Comparison of ENCODE assay signal across 16 cellular contexts in the genomic region with DNA sequence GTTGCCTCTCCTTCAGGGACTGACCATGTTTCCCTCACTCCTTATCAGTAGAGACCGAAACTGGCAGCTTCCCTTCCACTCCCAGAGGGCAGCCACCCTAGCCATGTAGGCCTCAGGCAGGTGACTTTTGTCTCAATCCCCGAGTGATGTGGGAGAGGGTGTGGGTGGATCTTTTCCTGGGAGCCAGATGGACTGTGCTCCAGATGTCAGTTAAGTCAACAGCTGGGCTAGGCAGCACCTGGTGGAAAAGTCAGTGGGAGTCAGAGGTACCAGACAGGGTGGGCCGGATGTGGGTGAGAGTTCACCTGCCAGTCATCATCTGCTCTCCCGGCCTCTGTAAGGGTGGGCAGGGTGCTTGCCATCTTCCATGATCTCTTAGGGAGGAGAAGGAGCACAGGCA. TPM values are rescaled to one million over a fixed set of nuclear protein-coding genes. Genes with fewer than 3 reads are reported as not detected.
A peak's percentile ranks its signal among the peaks of the same experiment; 100 is the strongest.
DNase-seq lines count a peak whose midpoint lies in the region; ATAC-seq, FAIRE-seq and TF ChIP-seq lines count a peak whose summit lies in the region.
"Had no signal": no experiment of that assay in that cellular context is flagged by ENCODE, and none has a peak within 500 bp of the region (broad histone marks: within the 10 kb centered on the region; RNA-seq: fewer than 3 reads in every experiment).

No MANE protein-coding gene starts in this region.

- ATAC-seq in T-helper 17 cell: no peak
- ATAC-seq in stimulated activated naive CD8-positive, alpha-beta T cell treated with anti-CD3 and anti-CD28 coated beads, Interleukin-15, amount 100 ng/mL, for 72 hours: no peak
- no peak for ATAC-seq in HG03108 (IDR thresholded peaks at IDR 0.05; ENCODE audit: unreplicated experiment)
- ATAC-seq: gastroesophageal sphincter, pancreas had no signal

- H3K9me3 ChIP-seq in breast epithelium (no peaks in the 10 kb centered on the region), T-helper 17 cell (ENCODE audit: control insufficient read depth, low read length, poor library complexity, severe bottlenecking) (no peaks in the 10 kb centered on the region)
- H3K9me3 ChIP-seq: gastroesophageal sphincter, pancreas had no signal

- no peaks in the 10 kb centered on the region for H3K9me3 Mint-ChIP-seq in MCF 10A (ENCODE audit: unreplicated experiment)
- H3K9me3 Mint-ChIP-seq in glutamatergic neuron (ENCODE audit: unreplicated experiment): peaks cover 2% of the 10 kb centered on the region
- H3K9me3 Mint-ChIP-seq in stimulated activated naive CD8-positive, alpha-beta T cell treated with anti-CD3 and anti-CD28 coated beads, Interleukin-15, amount 100 ng/mL, for 72 hours: no peaks in the 10 kb centered on the region
- H3K9me3 Mint-ChIP-seq: central memory CD8-positive, alpha-beta T cell had no signal

- no peaks in the 10 kb centered on the region for H3K27me3 ChIP-seq in breast epithelium
- H3K27me3 ChIP-seq: gastroesophageal sphincter, pancreas had no signal

- no peak for TF ChIP-seq CTCF in MCF 10A (IDR thresholded peaks at IDR 0.05; ENCODE audit: unreplicated experiment)
- TF ChIP-seq CTCF in breast epithelium (IDR thresholded peaks at IDR 0.05): no peak
- no peak for TF ChIP-seq CTCF in glutamatergic neuron (IDR thresholded peaks at IDR 0.05; ENCODE audit: partially characterized antibody, unreplicated experiment)

- no peak overlapping the region for H3K4me3 ChIP-seq in breast epithelium

- POLR2A ChIA-PET in MCF 10A (lab: Yijun Ruan, JAX): interaction anchor here (1.0 to 2.9 kb wide), 2 partner anchors 8 to 48 kb away, joined by 3 to 42 read pairs; a partner anchor contains a TSS

- FAIRE-seq in GM12891 (lab: Jason Lieb, UNC): no peak
- FAIRE-seq: endothelial cell of umbilical vein, pancreas had no signal

- CTCF ChIA-PET in MCF 10A (lab: Yijun Ruan, JAX): interaction anchor here (0.6 to 0.8 kb wide), 4 partner anchors 11 to 230 kb away, joined by 3 to 5 read pairs (median 4); no protein-coding TSS in a partner anchor

- TF ChIP-seq POLR2A in breast epithelium (IDR thresholded peaks at IDR 0.05) (no peak), GM12891 (IDR thresholded peaks at IDR 0.05; ENCODE audit: low read depth, low read length) (no peak; the same call in 1 of the 2 replicates)

- H3K4me3 Mint-ChIP-seq in MCF 10A (ENCODE audit: unreplicated experiment): peak overlapping the region; percentile 97
- peak overlapping the region; percentile 50 for H3K4me3 Mint-ChIP-seq in T-helper 17 cell
- no peak overlapping the region for H3K4me3 Mint-ChIP-seq in glutamatergic neuron (ENCODE audit: unreplicated experiment)
- H3K4me3 Mint-ChIP-seq in stimulated activated naive CD8-positive, alpha-beta T cell treated with anti-CD3 and anti-CD28 coated beads, Interleukin-15, amount 100 ng/mL, for 72 hours: peak overlapping the region in 1 of 2 donors; percentile 9

- BruUV-seq in MCF 10A (replicated peaks; lab: Mats Ljungman, UMichigan): no TSS peak

- peaks cover 0 to 9% of the 10 kb centered on the region in 2 donors for H3K4me1 ChIP-seq in breast epithelium

- DNase-seq in MCF 10A (ENCODE audit: unreplicated experiment) (no peak), breast epithelium (ENCODE audit: low spot score in 2 of 2) (no peak), T-helper 17 cell (no peak), glutamatergic neuron (no peak), GM12891 (ENCODE audit: insufficient read length, low spot score) (no peak)
- DNase-seq in stimulated activated naive CD8-positive, alpha-beta T cell treated with anti-CD3 and anti-CD28 coated beads, Interleukin-15, amount 100 ng/mL, for 72 hours: no peak
- DNase-seq in stimulated activated naive CD4-positive, alpha-beta T cell (lab: John Stamatoyannopoulos, UW): no peak
- DNase-seq: mesenchymal stem cell, NCI-H2029 treated with DMSO at 0.1 percent for 48 hours, NCI-H69 had no signal

- H3K36me3 Mint-ChIP-seq in MCF 10A (ENCODE audit: insufficient read depth, unreplicated experiment) (peaks cover 50% of the 10 kb centered on the region), T-helper 17 cell (ENCODE audit: low read depth) (peaks cover 5% of the 10 kb centered on the region), glutamatergic neuron (ENCODE audit: unreplicated experiment) (no peaks in the 10 kb centered on the region)

- no peaks in the 10 kb centered on the region for H3K27me3 Mint-ChIP-seq in MCF 10A (ENCODE audit: insufficient read depth, unreplicated experiment)
- H3K27me3 Mint-ChIP-seq in T-helper 17 cell: no peaks in the 10 kb centered on the region
- H3K27me3 Mint-ChIP-seq in glutamatergic neuron (ENCODE audit: unreplicated experiment): peaks cover 10% of the 10 kb centered on the region
- no peaks in the 10 kb centered on the region for H3K27me3 Mint-ChIP-seq in stimulated activated naive CD8-positive, alpha-beta T cell treated with anti-CD3 and anti-CD28 coated beads, Interleukin-15, amount 100 ng/mL, for 72 hours
- H3K27me3 Mint-ChIP-seq: central memory CD8-positive, alpha-beta T cell had no signal

- intact Hi-C loops in MCF 10A (cut with micrococcal nuclease): loop anchor here (10.0 kb wide), 1 partner anchor 51 kb away; a partner anchor contains a TSS
- intact Hi-C loops in breast epithelium (cut with DNase I; ENCODE audit: low total_unique reads): no loop called here

- H3K27ac ChIP-seq in breast epithelium: no peak overlapping the region
- H3K27ac ChIP-seq: pancreas had no signal

- H3K36me3 ChIP-seq in breast epithelium: no peaks in the 10 kb centered on the region

- peaks cover 8% of the 10 kb centered on the region for H3K4me1 Mint-ChIP-seq in MCF 10A (ENCODE audit: insufficient read depth, unreplicated experiment)
- peaks cover 25% of the 10 kb centered on the region for H3K4me1 Mint-ChIP-seq in T-helper 17 cell
- peaks cover 11% of the 10 kb centered on the region for H3K4me1 Mint-ChIP-seq in glutamatergic neuron (ENCODE audit: low read depth, unreplicated experiment)
- H3K4me1 Mint-ChIP-seq in stimulated activated naive CD8-positive, alpha-beta T cell treated with anti-CD3 and anti-CD28 coated beads, Interleukin-15, amount 100 ng/mL, for 72 hours: peaks cover 56% of the 10 kb centered on the region

- H3K27ac Mint-ChIP-seq in MCF 10A (ENCODE audit: low read depth, unreplicated experiment) (no peak overlapping the region), T-helper 17 cell (no peak overlapping the region), glutamatergic neuron (ENCODE audit: unreplicated experiment) (peak overlapping the region; percentile 17)
- peak overlapping the region; percentile 48 to 52 for H3K27ac Mint-ChIP-seq in stimulated activated naive CD8-positive, alpha-beta T cell treated with anti-CD3 and anti-CD28 coated beads, Interleukin-15, amount 100 ng/mL, for 72 hours

TF ChIP-seq in GM12891, 5 proteins besides CTCF, POLR2A, EP300 and RAD21:
- no peak for TF ChIP-seq TAF1 (IDR thresholded peaks at IDR 0.05; ENCODE audit: low read depth, low read length)
- TF ChIP-seq POU2F2 (IDR thresholded peaks at IDR 0.05; ENCODE audit: low read depth, low read length): no peak
- TF ChIP-seq SPI1 (IDR thresholded peaks at IDR 0.05; ENCODE audit: low read depth, low read length): no peak
- TF ChIP-seq PAX5 (IDR thresholded peaks at IDR 0.05; ENCODE audit: insufficient read depth, low read length, severe bottlenecking): no peak
- no peak for TF ChIP-seq POLR2AphosphoS5 (IDR thresholded peaks at IDR 0.05; ENCODE audit: low read depth, low read length)

RNA-seq across cellular contexts. Expression of a gene that starts 1.9 kb away (rescaled TPM):
- total RNA-seq in MCF 10A (2022) (154 and 198 TPM in 2 replicates), breast epithelium (10 to 100 TPM; 15.7 to 42.0 (median 37.4) TPM), T-helper 17 cell (10 to 100 TPM; 47.5 to 58.0 TPM), glutamatergic neuron (ENCODE audit: unreplicated experiment) (135 TPM)
- polyA plus RNA-seq in GM12891 (2012; ENCODE audit: low read depth, missing spikeins): 206 TPM

RNA-seq across cellular contexts. Expression of a gene that starts 2.2 kb away (rescaled TPM):
- total RNA-seq in MCF 10A (2022) (21.7 and 33.5 TPM in 2 replicates), breast epithelium (10 to 100 TPM; 31.0 to 33.1 (median 31.0) TPM), T-helper 17 cell (100 to 1,000 TPM in 1 of 2 donors, 10 to 100 TPM in 1; 85.2 to 100 TPM), glutamatergic neuron (ENCODE audit: unreplicated experiment) (37.6 TPM)
- polyA plus RNA-seq in GM12891 (2012; ENCODE audit: low read depth, missing spikeins): 20.3 TPM

RNA-seq across cellular contexts. Expression of a gene that starts 7.6 kb away (rescaled TPM):
- total RNA-seq in MCF 10A (2022) (not detected in 2 replicates), breast epithelium (under 1 TPM in 2 of 3 donors, not detected in 1; 0.59 to 0.98 TPM), T-helper 17 cell (not detected), glutamatergic neuron (ENCODE audit: unreplicated experiment) (not detected)
- not detected for polyA plus RNA-seq in GM12891 (2012; ENCODE audit: low read depth, missing spikeins)
- total RNA-seq: temporal lobe had no signal

RNA-seq across cellular contexts. Expression of a gene that starts 22.1 kb away (rescaled TPM):
- total RNA-seq in MCF 10A (2022) (0.61 and 0.79 TPM in 2 replicates), breast epithelium (1 to 10 TPM in 1 of 3 donors, under 1 TPM in 1, not detected in 1; 0.32 to 1.3 TPM), T-helper 17 cell (not detected), glutamatergic neuron (ENCODE audit: unreplicated experiment) (not detected)
- polyA plus RNA-seq in GM12891 (2012; ENCODE audit: low read depth, missing spikeins): not detected
- total RNA-seq: temporal lobe had no signal

RNA-seq across cellular contexts. Expression of a gene that starts 42.7 kb away (rescaled TPM):
- total RNA-seq in MCF 10A (2022): 61.7 and 67.4 TPM in 2 replicates
- total RNA-seq in breast epithelium: 10 to 100 TPM; 55.2 to 68.5 (median 55.9) TPM
- 10 to 100 TPM; 74.2 to 80.9 TPM for total RNA-seq in T-helper 17 cell
- 52.3 TPM for total RNA-seq in glutamatergic neuron (ENCODE audit: unreplicated experiment)
- polyA plus RNA-seq in GM12891 (2012; ENCODE audit: low read depth, missing spikeins): 52.9 TPM

Comparison
In these comparisons a context has a peak if more than half of its experiments do, and no peak if none do; other contexts are left out.
1. H3K27ac Mint-ChIP-seq: peak in glutamatergic neuron (single experiment) and stimulated activated naive CD8-positive, alpha-beta T cell treated with anti-CD3 and anti-CD28 coated beads, Interleukin-15, amount 100 ng/mL, for 72 hours (2 of 2); none in MCF 10A (single experiment) and T-helper 17 cell (single experiment).